ENCODE assay signal across 1 cellular context in genomic region chr7:14055813-14056212, GRCh38.
TF ChIP-seq lines count a peak whose summit lies in the region.

No MANE protein-coding gene starts in this region.

TF ChIP-seq in GM23338, 12 proteins besides CTCF, POLR2A, EP300 and RAD21 (continued from another document):
- TF ChIP-seq REST (IDR thresholded peaks at IDR 0.05; ENCODE audit: unreplicated experiment) (no peak), JUNB (IDR thresholded peaks at IDR 0.05; ENCODE audit: unreplicated experiment) (no peak)
